ENCODE assay signal across 15 cellular contexts in genomic region chr16:50099957-50100648, GRCh38.
"Had no signal": no experiment of that assay in that cellular context is flagged by ENCODE, and none has a peak within 500 bp of the region (broad histone marks: within the 10 kb centered on the region; RNA-seq: fewer than 3 reads in every experiment).

No MANE protein-coding gene starts in this region.

- H3K4me1 Mint-ChIP-seq: brain, neural crest cell, T-helper 17 cell had no signal

- H3K4me3 Mint-ChIP-seq: brain, neural crest cell, T-helper 17 cell had no signal

- H3K27me3 ChIP-seq: esophagus muscularis mucosa, heart left ventricle, left lung had no signal

- H3K27me3 Mint-ChIP-seq: brain, T-helper 17 cell had no signal

- H3K4me1 ChIP-seq: esophagus muscularis mucosa, heart left ventricle, left lung had no signal

- H3K9me3 Mint-ChIP-seq: activated naive CD4-positive, alpha-beta T cell treated with anti-CD3 and anti-CD28 coated beads, Interleukin-2, amount 50 U/mL, for 72 hours; brain; neural crest cell had no signal

- ATAC-seq: activated naive CD4-positive, alpha-beta T cell treated with anti-CD3 and anti-CD28 coated beads, Interleukin-2, amount 50 U/mL, for 72 hours; heart left ventricle; left lung; stimulated activated naive CD8-positive, alpha-beta T cell treated with anti-CD3 and anti-CD28 coated beads, Interleukin-15, Interleukin-2, amounts not matched to agents 100 U/mL and 50 U/mL, for 24 hours; T-helper 17 cell had no signal

- H3K27ac ChIP-seq: esophagus muscularis mucosa, heart left ventricle, left lung had no signal

- DNase-seq: activated CD4-positive, CD25-positive, alpha-beta regulatory T cell; amygdala; dermis blood vessel endothelial cell; foreskin fibroblast; heart left ventricle; left lung; mesenchymal stem cell; stimulated activated CD4-positive, alpha-beta T cell treated with anti-CD3 and anti-CD28 coated beads, Interleukin-4, amount 100 ng/mL, for 1 hour; stimulated activated CD8-positive, alpha-beta memory T cell treated with anti-CD3 and anti-CD28 coated beads, Interleukin-4, amount 100 ng/mL, for 48 hours; stimulated activated naive CD8-positive, alpha-beta T cell treated with anti-CD3 and anti-CD28 coated beads, Interleukin-15, Interleukin-2, amounts not matched to agents 100 U/mL and 50 U/mL, for 24 hours; T-helper 17 cell had no signal

- H3K27ac Mint-ChIP-seq: activated naive CD4-positive, alpha-beta T cell treated with anti-CD3 and anti-CD28 coated beads, Interleukin-2, amount 50 U/mL, for 72 hours; brain; T-helper 17 cell had no signal
